ENCODE assay signal across 25 cellular contexts in genomic region chr1:176198413-176198812, GRCh38.
"Had no signal": no experiment of that assay in that cellular context is flagged by ENCODE, and none has a peak within 500 bp of the region (broad histone marks: within the 10 kb centered on the region; RNA-seq: fewer than 3 reads in every experiment).

No MANE protein-coding gene starts in this region.

- H3K27ac ChIP-seq: brain microvascular endothelial cell, cardiac muscle cell, Peyer's patch, SJSA1, VCaP had no signal

- H3K27me3 ChIP-seq: brain microvascular endothelial cell, cardiac muscle cell, MG63, Peyer's patch, SJSA1 had no signal

- H3K4me3 ChIP-seq: cardiac muscle cell, MG63, Peyer's patch, SJSA1 had no signal

- H3K4me1 ChIP-seq: SJSA1 had no signal

- ATAC-seq: activated CD4-positive, alpha-beta T cell treated with anti-CD3 and anti-CD28 coated beads for 36 hours; activated T-helper 17 cell treated with anti-CD3 and anti-CD28 coated beads, Interleukin-2, amount 50 U/mL, for 72 hours; SK-N-SH treated with all-trans-retinoic acid at 6 μM for 48 hours had no signal

- H3K4me3 Mint-ChIP-seq: activated CD4-positive, alpha-beta memory T cell treated with anti-CD3 and anti-CD28 coated beads, Interleukin-2, amount 10 ng/mL, durations not matched to agents 7 days and 5 days; activated CD4-positive, alpha-beta T cell treated with anti-CD3 and anti-CD28 coated beads for 36 hours; activated naive CD4-positive, alpha-beta T cell treated with anti-CD3 and anti-CD28 coated beads for 36 hours; activated naive CD8-positive, alpha-beta T cell treated with anti-CD3 and anti-CD28 coated beads for 36 hours; activated T-helper 17 cell treated with anti-CD3 and anti-CD28 coated beads, Interleukin-2, amount 50 U/mL, for 72 hours; T-helper 1 cell treated with Interleukin-12 subunit alpha and Interleukin-12 subunit beta and Interleukin-4 antibody, amounts not matched to agents 30 μg/mL and 1 μg/mL, for 36 hours had no signal

- H3K27me3 Mint-ChIP-seq: activated CD4-positive, alpha-beta memory T cell treated with anti-CD3 and anti-CD28 coated beads, Interleukin-2, amount 10 ng/mL, durations not matched to agents 7 days and 5 days; activated CD4-positive, alpha-beta T cell treated with anti-CD3 and anti-CD28 coated beads for 36 hours; activated naive CD8-positive, alpha-beta T cell treated with anti-CD3 and anti-CD28 coated beads for 36 hours; activated T-helper 17 cell treated with anti-CD3 and anti-CD28 coated beads, Interleukin-2, amount 50 U/mL, for 72 hours had no signal

- DNase-seq: activated CD4-positive, alpha-beta memory T cell treated with anti-CD3 and anti-CD28 coated beads, Interleukin-2, amount 10 ng/mL, durations not matched to agents 7 days and 5 days; activated CD4-positive, alpha-beta T cell treated with anti-CD3 and anti-CD28 coated beads for 36 hours; activated CD4-positive, alpha-beta T cell treated with anti-CD3 and anti-CD28 coated beads, Interleukin-2, amount 50 U/mL, for 1 hour; activated gamma-delta T cell; activated naive CD4-positive, alpha-beta T cell treated with anti-CD3 and anti-CD28 coated beads for 36 hours; activated naive CD8-positive, alpha-beta T cell treated with anti-CD3 and anti-CD28 coated beads for 36 hours; activated T-cell treated with anti-CD3 and anti-CD28 coated beads for 4 hours; activated T-cell treated with anti-CD3 and anti-CD28 coated beads, Interleukin-2, amount 50 U/mL, for 48 hours; brain microvascular endothelial cell; MG63; MV-4-11; NCI-H1105; NCI-H1436; NCI-H1694 treated with DMSO at 0.1 percent for 48 hours; NCI-H2029 treated with DMSO at 0.1 percent for 48 hours; NCI-H446; NCI-H524; Peyer's patch; SHP77 had no signal

- H3K36me3 ChIP-seq: brain microvascular endothelial cell, cardiac muscle cell, MG63, Peyer's patch, SJSA1 had no signal

- H3K27ac Mint-ChIP-seq: activated CD4-positive, alpha-beta memory T cell treated with anti-CD3 and anti-CD28 coated beads, Interleukin-2, amount 10 ng/mL, durations not matched to agents 7 days and 5 days; activated CD4-positive, alpha-beta T cell treated with anti-CD3 and anti-CD28 coated beads for 36 hours; activated naive CD4-positive, alpha-beta T cell treated with anti-CD3 and anti-CD28 coated beads for 36 hours; activated naive CD8-positive, alpha-beta T cell treated with anti-CD3 and anti-CD28 coated beads for 36 hours; activated T-helper 17 cell treated with anti-CD3 and anti-CD28 coated beads, Interleukin-2, amount 50 U/mL, for 72 hours; T-helper 1 cell treated with Interleukin-12 subunit alpha and Interleukin-12 subunit beta and Interleukin-4 antibody, amounts not matched to agents 30 μg/mL and 1 μg/mL, for 36 hours had no signal

- H3K9me3 ChIP-seq: Peyer's patch, SJSA1 had no signal

- H3K9me3 Mint-ChIP-seq: activated CD4-positive, alpha-beta memory T cell treated with anti-CD3 and anti-CD28 coated beads, Interleukin-2, amount 10 ng/mL, durations not matched to agents 7 days and 5 days; activated naive CD4-positive, alpha-beta T cell treated with anti-CD3 and anti-CD28 coated beads for 36 hours; activated T-helper 17 cell treated with anti-CD3 and anti-CD28 coated beads, Interleukin-2, amount 50 U/mL, for 72 hours; T-helper 1 cell treated with Interleukin-12 subunit alpha and Interleukin-12 subunit beta and Interleukin-4 antibody, amounts not matched to agents 30 μg/mL and 1 μg/mL, for 36 hours had no signal
